In the genomic region with DNA sequence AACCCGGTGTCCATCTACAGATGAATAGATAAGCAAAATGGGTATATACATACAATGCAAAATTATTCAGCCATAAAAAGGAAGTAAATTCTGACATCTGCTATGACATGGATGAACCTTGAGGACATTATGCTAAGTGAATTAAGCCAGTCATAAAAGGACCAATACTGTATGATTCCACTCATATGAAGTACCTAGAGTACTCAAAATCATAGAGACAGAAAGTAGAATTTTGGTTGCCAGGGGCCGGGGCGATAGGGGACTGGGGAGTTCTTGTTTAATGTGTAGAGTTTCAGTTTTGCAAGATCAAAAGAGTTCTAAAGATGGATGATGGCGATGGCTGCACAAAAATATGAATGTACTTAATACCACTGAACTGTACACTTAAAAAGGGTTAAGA, we compare ENCODE assay signal across 2 cellular contexts.
TF ChIP-seq lines count a peak whose summit lies in the region.

No MANE protein-coding gene starts in this region.

TF ChIP-seq in SK-N-SH, 30 proteins besides CTCF, POLR2A, EP300 and RAD21 (continued from another document):
- TF ChIP-seq, protein P1, sequence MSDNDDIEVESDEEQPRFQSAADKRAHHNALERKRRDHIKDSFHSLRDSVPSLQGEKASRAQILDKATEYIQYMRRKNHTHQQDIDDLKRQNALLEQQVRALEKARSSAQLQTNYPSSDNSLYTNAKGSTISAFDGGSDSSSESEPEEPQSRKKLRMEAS (IDR thresholded peaks at IDR 0.05; ENCODE audit: low read depth) = no peak
- TF ChIP-seq JUND (IDR thresholded peaks at IDR 0.05) (no peak), TCF12 (IDR thresholded peaks at IDR 0.05) (no peak)

TF ChIP-seq in SK-N-SH treated with all-trans-retinoic acid at 6 μM for 48 hours, 23 proteins besides CTCF, POLR2A, EP300 and RAD21:
- TF ChIP-seq, protein P2, sequence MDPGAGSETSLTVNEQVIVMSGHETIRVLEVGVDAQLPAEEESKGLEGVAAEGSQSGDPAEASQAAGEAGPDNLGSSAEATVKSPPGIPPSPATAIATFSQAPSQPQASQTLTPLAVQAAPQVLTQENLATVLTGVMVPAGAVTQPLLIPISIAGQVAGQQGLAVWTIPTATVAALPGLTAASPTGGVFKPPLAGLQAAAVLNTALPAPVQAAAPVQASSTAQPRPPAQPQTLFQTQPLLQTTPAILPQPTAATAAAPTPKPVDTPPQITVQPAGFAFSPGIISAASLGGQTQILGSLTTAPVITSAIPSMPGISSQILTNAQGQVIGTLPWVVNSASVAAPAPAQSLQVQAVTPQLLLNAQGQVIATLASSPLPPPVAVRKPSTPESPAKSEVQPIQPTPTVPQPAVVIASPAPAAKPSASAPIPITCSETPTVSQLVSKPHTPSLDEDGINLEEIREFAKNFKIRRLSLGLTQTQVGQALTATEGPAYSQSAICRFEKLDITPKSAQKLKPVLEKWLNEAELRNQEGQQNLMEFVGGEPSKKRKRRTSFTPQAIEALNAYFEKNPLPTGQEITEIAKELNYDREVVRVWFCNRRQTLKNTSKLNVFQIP (CRISPR knock-in tag; IDR thresholded peaks at IDR 0.05; ENCODE audit: borderline replicate concordance, low read depth) = no peak
- no peak for TF ChIP-seq ZC3H10 (CRISPR knock-in tag; IDR thresholded peaks at IDR 0.05)
- no peak for TF ChIP-seq OSR1 (CRISPR knock-in tag; IDR thresholded peaks at IDR 0.05)
- TF ChIP-seq, protein P3, sequence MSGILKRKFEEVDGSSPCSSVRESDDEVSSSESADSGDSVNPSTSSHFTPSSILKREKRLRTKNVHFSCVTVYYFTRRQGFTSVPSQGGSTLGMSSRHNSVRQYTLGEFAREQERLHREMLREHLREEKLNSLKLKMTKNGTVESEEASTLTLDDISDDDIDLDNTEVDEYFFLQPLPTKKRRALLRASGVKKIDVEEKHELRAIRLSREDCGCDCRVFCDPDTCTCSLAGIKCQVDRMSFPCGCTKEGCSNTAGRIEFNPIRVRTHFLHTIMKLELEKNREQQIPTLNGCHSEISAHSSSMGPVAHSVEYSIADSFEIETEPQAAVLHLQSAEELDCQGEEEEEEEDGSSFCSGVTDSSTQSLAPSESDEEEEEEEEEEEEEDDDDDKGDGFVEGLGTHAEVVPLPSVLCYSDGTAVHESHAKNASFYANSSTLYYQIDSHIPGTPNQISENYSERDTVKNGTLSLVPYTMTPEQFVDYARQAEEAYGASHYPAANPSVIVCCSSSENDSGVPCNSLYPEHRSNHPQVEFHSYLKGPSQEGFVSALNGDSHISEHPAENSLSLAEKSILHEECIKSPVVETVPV (CRISPR knock-in tag; IDR thresholded peaks at IDR 0.05) = no peak
